11 cellular contexts compared by ENCODE assay signal in the genomic region with DNA sequence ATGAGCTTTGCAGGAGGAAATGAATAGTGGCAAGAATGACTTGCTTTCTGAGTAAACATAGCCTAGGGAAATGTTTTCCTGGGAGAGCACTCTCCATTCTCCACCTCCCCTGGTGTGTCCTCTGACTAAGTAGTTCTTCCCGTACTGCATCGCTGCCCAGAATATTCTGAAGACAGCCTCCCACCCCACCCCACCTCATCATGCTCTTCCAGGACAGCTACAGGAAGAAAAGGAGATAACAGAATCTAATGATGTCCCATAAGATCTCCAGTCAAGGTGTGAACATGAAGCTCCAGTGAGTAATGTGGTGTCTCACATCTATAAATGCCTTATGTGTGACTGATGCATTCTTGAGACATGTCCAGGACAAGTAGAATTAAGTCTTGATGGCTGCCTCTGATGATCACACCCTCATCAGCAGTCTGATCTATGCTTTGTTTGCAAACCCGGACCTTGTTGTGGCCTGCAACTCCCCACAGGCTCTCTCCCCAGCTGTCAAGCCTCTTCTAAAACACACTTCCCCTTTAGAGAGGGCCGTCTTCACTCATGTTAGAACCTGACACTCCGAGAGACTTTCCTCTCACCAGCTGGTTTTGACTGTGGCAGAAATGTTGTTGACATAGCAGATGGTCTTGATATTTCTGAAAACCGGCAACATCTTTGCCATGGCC.
DNase-seq lines count a peak whose midpoint lies in the region; ATAC-seq, FAIRE-seq and TF ChIP-seq lines count a peak whose summit lies in the region.
"Had no signal": no experiment of that assay in that cellular context is flagged by ENCODE, and none has a peak within 500 bp of the region (broad histone marks: within the 10 kb centered on the region; RNA-seq: fewer than 3 reads in every experiment).

No MANE protein-coding gene starts in this region.

- 38 to 43% (median 40%) methylated on average over 6 of the region's 6 CpGs for WGBS in small intestine, 3 donors

- H3K27me3 ChIP-seq in small intestine (ENCODE audit: control insufficient read depth in 2 of 2, insufficient read depth in 2 of 2, low read length in 2 of 2): no peaks in the 10 kb centered on the region

- no peak overlapping the region for H3K27ac ChIP-seq in small intestine (ENCODE audit: low read depth in 1 of 2, low read length in 1 of 2)

- H3K27ac Mint-ChIP-seq in mesothelial cell of epicardium: peak overlapping the region; percentile 70
- H3K27ac Mint-ChIP-seq: activated naive CD8-positive, alpha-beta T cell; natural killer cell treated with Interleukin-12 subunit alpha and Interleukin-12 subunit beta and Interleukin-15 and Interleukin-18, amount 100 ng/mL, for 72 hours had no signal

- H3K36me3 Mint-ChIP-seq in mesothelial cell of epicardium: peaks cover 4% of the 10 kb centered on the region
- H3K36me3 Mint-ChIP-seq: activated naive CD8-positive, alpha-beta T cell; natural killer cell treated with Interleukin-12 subunit alpha and Interleukin-12 subunit beta and Interleukin-15 and Interleukin-18, amount 100 ng/mL, for 72 hours had no signal

- ATAC-seq in GM18873 (IDR thresholded peaks at IDR 0.05; ENCODE audit: low FRiP score, unreplicated experiment): no peak

- TF ChIP-seq CTCF in mesothelial cell of epicardium (IDR thresholded peaks at IDR 0.05; ENCODE audit: unreplicated experiment): no peak

- peaks cover 16% of the 10 kb centered on the region for H3K9me3 Mint-ChIP-seq in mesothelial cell of epicardium

- no peaks in the 10 kb centered on the region for H3K4me1 ChIP-seq in small intestine (ENCODE audit: control insufficient read depth in 2 of 2, insufficient read depth in 1 of 2, low read depth in 1 of 2, low read length in 1 of 2)

- no peaks in the 10 kb centered on the region for H3K36me3 ChIP-seq in small intestine (ENCODE audit: control insufficient read depth in 2 of 2, insufficient read depth in 2 of 2, low read length in 2 of 2)

- H3K4me3 Mint-ChIP-seq in mesothelial cell of epicardium: no peak overlapping the region
- H3K4me3 Mint-ChIP-seq: activated naive CD8-positive, alpha-beta T cell; natural killer cell treated with Interleukin-12 subunit alpha and Interleukin-12 subunit beta and Interleukin-15 and Interleukin-18, amount 100 ng/mL, for 72 hours had no signal

- no peaks in the 10 kb centered on the region for H3K27me3 Mint-ChIP-seq in mesothelial cell of epicardium (ENCODE audit: low read depth)
- H3K27me3 Mint-ChIP-seq: natural killer cell treated with Interleukin-12 subunit alpha and Interleukin-12 subunit beta and Interleukin-15 and Interleukin-18, amount 100 ng/mL, for 72 hours had no signal

- peaks cover 33% of the 10 kb centered on the region for H3K4me1 Mint-ChIP-seq in mesothelial cell of epicardium

- H3K4me3 ChIP-seq in small intestine (ENCODE audit: low read depth in 1 of 2, low read length in 2 of 2): no peak overlapping the region

- DNase-seq in GM04504 (ENCODE audit: low read depth) (peak; percentile 43), HTR-8/SVneo (ENCODE audit: insufficient read length, low spot score) (peak; percentile 23), UCSD-AML1 (lab: John Stamatoyannopoulos, UW; ENCODE audit: unreplicated experiment) (peak; percentile 26), mesothelial cell of epicardium (ENCODE audit: low spot score in 2 of 2, unreplicated experiment in 2 of 2) (no peak), small intestine (no peak), NCI-H2107 treated with DMSO at 0.1 percent for 48 hours (lab: John Stamatoyannopoulos, UW; ENCODE audit: unreplicated experiment) (no peak), NCI-H2196 (lab: John Stamatoyannopoulos, UW; ENCODE audit: unreplicated experiment) (no peak)
- DNase-seq: NCI-H1417 treated with DMSO at 0.1 percent for 48 hours had no signal

- FAIRE-seq in HTR-8/SVneo (lab: Jason Lieb, UNC) (peak; percentile 85), small intestine (lab: Jason Lieb, UNC) (no peak)

- H3K9me3 ChIP-seq in small intestine (ENCODE audit: control insufficient read depth, low read depth): no peaks in the 10 kb centered on the region

Comparison
In these comparisons a context has a peak if more than half of its experiments do, and no peak if none do; other contexts are left out.
1. DNase-seq: peak in GM04504 (single experiment), HTR-8/SVneo (single experiment) and UCSD-AML1 (single experiment); none in mesothelial cell of epicardium (0 of 2), small intestine (single experiment), NCI-H2107 treated with DMSO at 0.1 percent for 48 hours (single experiment) and NCI-H2196 (single experiment).